Comparison of ENCODE assay signal across 20 cellular contexts in the genomic region with DNA sequence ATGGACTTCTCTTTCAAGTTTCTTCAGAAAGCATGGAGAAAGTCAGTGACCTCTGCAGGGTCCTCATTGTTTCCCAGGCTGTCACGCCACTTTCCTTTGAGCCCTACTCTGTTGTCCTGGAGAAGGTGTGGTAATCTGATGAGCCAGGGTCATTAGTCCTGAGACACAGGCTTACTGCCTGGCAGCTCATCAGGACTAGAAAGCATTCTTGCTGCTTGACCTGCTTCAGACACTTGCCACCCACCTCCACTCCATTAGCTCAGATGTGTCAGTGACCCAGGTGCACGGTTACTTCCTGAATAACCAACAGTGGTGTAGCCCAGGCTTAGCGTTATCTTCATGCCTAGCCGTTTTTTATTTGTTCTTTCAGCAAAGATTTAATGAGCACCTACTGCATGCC.
DNase-seq lines count a peak whose midpoint lies in the region; ATAC-seq and TF ChIP-seq lines count a peak whose summit lies in the region.
"Had no signal": no experiment of that assay in that cellular context is flagged by ENCODE, and none has a peak within 500 bp of the region (broad histone marks: within the 10 kb centered on the region; RNA-seq: fewer than 3 reads in every experiment).

No MANE protein-coding gene starts in this region.

- no peak overlapping the region for H3K4me2 ChIP-seq in GM23338
- H3K4me2 ChIP-seq: A549, BLaER1 had no signal

- no peak overlapping the region for H2AFZ ChIP-seq in GM23338

- ATAC-seq in GM23338, result peak; percentile 61
- peak; percentile 35 for ATAC-seq in mucosa of descending colon
- peak; percentile 39 for ATAC-seq in stimulated activated memory B cell treated with anti-CD40 and anti-IgM and Interleukin-4, amounts not matched to agents 10 μg/mL and 1 μg/mL and 100 μg/mL, for 72 hours
- ATAC-seq: A549; CD8-positive, alpha-beta T cell had no signal

- DNase-seq in GM23338 (ENCODE audit: low spot score) (no peak), iPS-NIHi11 (ENCODE audit: low spot score) (peak; percentile 22), mucosa of descending colon (no peak), cerebellar nuclear complex (lab: John Stamatoyannopoulos, UW) (no peak), posterior cingulate gyrus (no peak), HuH-7.5 (ENCODE audit: low spot score) (no peak)
- DNase-seq: CD8-positive, alpha-beta T cell; DMS79; HCEC 1CT; KBM-7; NCI-H1105; NCI-H2081; NCI-H446 treated with DMSO at 0.1 percent for 48 hours; NCI-H774; OCI-M1; SHP77 had no signal

- H3F3A ChIP-seq in GM23338 (replicated peaks; ENCODE audit: low read depth), result no peaks in the 10 kb centered on the region

- peaks cover 34% of the 10 kb centered on the region for H3K4me1 Mint-ChIP-seq in GM23338
- H3K4me1 Mint-ChIP-seq in stimulated activated memory B cell treated with anti-CD40 and anti-IgM and Interleukin-4, amounts not matched to agents 10 μg/mL and 1 μg/mL and 100 μg/mL, for 72 hours, result peaks cover 5% of the 10 kb centered on the region

- TF ChIP-seq CTCF in GM23338 (conservative IDR thresholded peaks at IDR 0.05; ENCODE audit: low read depth in 2 of 2) (no peak), mucosa of descending colon (IDR thresholded peaks at IDR 0.05) (no peak)

- H3K79me2 ChIP-seq in GM23338 (replicated peaks; ENCODE audit: insufficient read depth), result peaks cover 99% of the 10 kb centered on the region

- H3K36me3 ChIP-seq in GM23338 (ENCODE audit: insufficient read depth) (no peaks in the 10 kb centered on the region), mucosa of descending colon (ENCODE audit: low read depth) (no peaks in the 10 kb centered on the region)
- H3K36me3 ChIP-seq: BLaER1 had no signal

- intact Hi-C loops in mucosa of descending colon (cut with DNase I, micrococcal nuclease), result no loop called here
- intact Hi-C loops in posterior cingulate gyrus (cut with DNase I), result no loop called here

- no peak overlapping the region for H3K4me3 Mint-ChIP-seq in GM23338
- H3K4me3 Mint-ChIP-seq in stimulated activated memory B cell treated with anti-CD40 and anti-IgM and Interleukin-4, amounts not matched to agents 10 μg/mL and 1 μg/mL and 100 μg/mL, for 72 hours, result no peak overlapping the region
- H3K4me3 Mint-ChIP-seq: CD8-positive, alpha-beta T cell had no signal

- no peaks in the 10 kb centered on the region for H3K9me2 ChIP-seq in GM23338 (ENCODE audit: insufficient read depth)

- no peaks in the 10 kb centered on the region for H3K36me3 Mint-ChIP-seq in GM23338 (ENCODE audit: low read depth)
- H3K36me3 Mint-ChIP-seq in stimulated activated memory B cell treated with anti-CD40 and anti-IgM and Interleukin-4, amounts not matched to agents 10 μg/mL and 1 μg/mL and 100 μg/mL, for 72 hours, result no peaks in the 10 kb centered on the region
- H3K36me3 Mint-ChIP-seq: CD8-positive, alpha-beta T cell had no signal

- no peaks in the 10 kb centered on the region for H3K27me3 Mint-ChIP-seq in GM23338 (ENCODE audit: insufficient read depth, low read depth, poor library complexity)
- no peaks in the 10 kb centered on the region for H3K27me3 Mint-ChIP-seq in stimulated activated memory B cell treated with anti-CD40 and anti-IgM and Interleukin-4, amounts not matched to agents 10 μg/mL and 1 μg/mL and 100 μg/mL, for 72 hours

- H3K4me1 ChIP-seq in GM23338 (ENCODE audit: insufficient read depth) (peaks cover 12% of the 10 kb centered on the region), mucosa of descending colon (ENCODE audit: low read depth) (peaks cover 8% of the 10 kb centered on the region)
- H3K4me1 ChIP-seq: A549 had no signal

- H3K27me3 ChIP-seq in GM23338 (ENCODE audit: insufficient read depth), result no peaks in the 10 kb centered on the region
- H3K27me3 ChIP-seq: BLaER1 had no signal

- peaks cover 17% of the 10 kb centered on the region for H4K20me1 ChIP-seq in GM23338 (replicated peaks; ENCODE audit: insufficient read depth)
- H4K20me1 ChIP-seq: BLaER1 had no signal

- H3K4me3 ChIP-seq in GM23338, result no peak overlapping the region
- no peak overlapping the region for H3K4me3 ChIP-seq in mucosa of descending colon
- H3K4me3 ChIP-seq: A549, BLaER1, SK-N-MC had no signal

- no peak overlapping the region for H3K27ac Mint-ChIP-seq in GM23338
- no peak overlapping the region for H3K27ac Mint-ChIP-seq in stimulated activated memory B cell treated with anti-CD40 and anti-IgM and Interleukin-4, amounts not matched to agents 10 μg/mL and 1 μg/mL and 100 μg/mL, for 72 hours
- H3K27ac Mint-ChIP-seq: CD8-positive, alpha-beta T cell had no signal

- no peaks in the 10 kb centered on the region for H3K9me3 ChIP-seq in mucosa of descending colon
- H3K9me3 ChIP-seq: A549, BLaER1 had no signal

- no peaks in the 10 kb centered on the region for H3K9me3 Mint-ChIP-seq in GM23338
- H3K9me3 Mint-ChIP-seq in stimulated activated memory B cell treated with anti-CD40 and anti-IgM and Interleukin-4, amounts not matched to agents 10 μg/mL and 1 μg/mL and 100 μg/mL, for 72 hours, result no peaks in the 10 kb centered on the region
- H3K9me3 Mint-ChIP-seq: CD8-positive, alpha-beta T cell had no signal

- H3K27ac ChIP-seq in GM23338 (ENCODE audit: low read depth), result peak overlapping the region; percentile 41
- H3K27ac ChIP-seq: A549, BLaER1, SK-N-MC had no signal

TF ChIP-seq in GM23338, 12 proteins besides CTCF, POLR2A, EP300 and RAD21 (continues in another document):
- TF ChIP-seq EZH2phosphoT487 (IDR thresholded peaks at IDR 0.05; ENCODE audit: unreplicated experiment) (no peak), STAT1 (IDR thresholded peaks at IDR 0.05; ENCODE audit: unreplicated experiment) (no peak), ZNF114 (CRISPR knock-in tag; IDR thresholded peaks at IDR 0.05) (no peak), ZNF331 (CRISPR knock-in tag; IDR thresholded peaks at IDR 0.05; ENCODE audit: low read depth) (no peak), NANOG (IDR thresholded peaks at IDR 0.05; ENCODE audit: borderline replicate concordance) (no peak), CREB1 (CRISPR knock-in tag; IDR thresholded peaks at IDR 0.05; ENCODE audit: low read depth) (no peak), JUNB (IDR thresholded peaks at IDR 0.05; ENCODE audit: unreplicated experiment) (no peak), EZH2 (IDR thresholded peaks at IDR 0.05; ENCODE audit: low read depth, unreplicated experiment) (no peak)
- TF ChIP-seq, protein P1, sequence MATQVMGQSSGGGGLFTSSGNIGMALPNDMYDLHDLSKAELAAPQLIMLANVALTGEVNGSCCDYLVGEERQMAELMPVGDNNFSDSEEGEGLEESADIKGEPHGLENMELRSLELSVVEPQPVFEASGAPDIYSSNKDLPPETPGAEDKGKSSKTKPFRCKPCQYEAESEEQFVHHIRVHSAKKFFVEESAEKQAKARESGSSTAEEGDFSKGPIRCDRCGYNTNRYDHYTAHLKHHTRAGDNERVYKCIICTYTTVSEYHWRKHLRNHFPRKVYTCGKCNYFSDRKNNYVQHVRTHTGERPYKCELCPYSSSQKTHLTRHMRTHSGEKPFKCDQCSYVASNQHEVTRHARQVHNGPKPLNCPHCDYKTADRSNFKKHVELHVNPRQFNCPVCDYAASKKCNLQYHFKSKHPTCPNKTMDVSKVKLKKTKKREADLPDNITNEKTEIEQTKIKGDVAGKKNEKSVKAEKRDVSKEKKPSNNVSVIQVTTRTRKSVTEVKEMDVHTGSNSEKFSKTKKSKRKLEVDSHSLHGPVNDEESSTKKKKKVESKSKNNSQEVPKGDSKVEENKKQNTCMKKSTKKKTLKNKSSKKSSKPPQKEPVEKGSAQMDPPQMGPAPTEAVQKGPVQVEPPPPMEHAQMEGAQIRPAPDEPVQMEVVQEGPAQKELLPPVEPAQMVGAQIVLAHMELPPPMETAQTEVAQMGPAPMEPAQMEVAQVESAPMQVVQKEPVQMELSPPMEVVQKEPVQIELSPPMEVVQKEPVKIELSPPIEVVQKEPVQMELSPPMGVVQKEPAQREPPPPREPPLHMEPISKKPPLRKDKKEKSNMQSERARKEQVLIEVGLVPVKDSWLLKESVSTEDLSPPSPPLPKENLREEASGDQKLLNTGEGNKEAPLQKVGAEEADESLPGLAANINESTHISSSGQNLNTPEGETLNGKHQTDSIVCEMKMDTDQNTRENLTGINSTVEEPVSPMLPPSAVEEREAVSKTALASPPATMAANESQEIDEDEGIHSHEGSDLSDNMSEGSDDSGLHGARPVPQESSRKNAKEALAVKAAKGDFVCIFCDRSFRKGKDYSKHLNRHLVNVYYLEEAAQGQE (IDR thresholded peaks at IDR 0.05; ENCODE audit: unreplicated experiment), result no peak
